In genomic region chr21:38170283-38170682, GRCh38 we compare ENCODE assay signal across 9 cellular contexts.
DNase-seq lines count a peak whose midpoint lies in the region; ATAC-seq and TF ChIP-seq lines count a peak whose summit lies in the region.
"Had no signal": no experiment of that assay in that cellular context is flagged by ENCODE, and none has a peak within 500 bp of the region (broad histone marks: within the 10 kb centered on the region; RNA-seq: fewer than 3 reads in every experiment).

No MANE protein-coding gene starts in this region.

- in situ Hi-C loops in GM13976 (cut with MboI; ENCODE audit: low sequenced_read_pairs, unreplicated experiment), result no loop called here
- in situ Hi-C loops in HAP-1 (cut with MboI; ENCODE audit: low sequenced_read_pairs), result loop anchor here (25.0 kb wide), 1 partner anchor 108 kb away; no protein-coding TSS in a partner anchor

- DNase-seq in AG04449 (ENCODE audit: low read depth, low spot score), result no peak
- DNase-seq in GM13976 (ENCODE audit: low spot score), result no peak
- no peak for DNase-seq in kidney epithelial cell (ENCODE audit: low read depth)
- no peak for DNase-seq in HAP-1 (ENCODE audit: low spot score in 2 of 2)
- no peak for DNase-seq in activated CD4-positive, CD25-positive, alpha-beta regulatory T cell treated with anti-CD3 and anti-CD28 coated beads, Interleukin-2, amount 50 U/mL, for 72 hours
- no peak for DNase-seq in NCI-H2227 (lab: John Stamatoyannopoulos, UW; ENCODE audit: unreplicated experiment)
- DNase-seq in midbrain (lab: John Stamatoyannopoulos, UW), result no peak

- POLR2A ChIA-PET in AG04449 (lab: Yijun Ruan, JAX), result interaction anchor here (1.0 kb wide), 1 partner anchor 182 kb away, joined by 6 read pairs; no protein-coding TSS in a partner anchor

- H3K4me1 ChIP-seq in HAP-1, result no peaks in the 10 kb centered on the region

- H3K27me3 ChIP-seq in kidney epithelial cell (ENCODE audit: control insufficient read depth, insufficient read depth, low read length) (no peaks in the 10 kb centered on the region), HAP-1 (ENCODE audit: low read depth) (no peaks in the 10 kb centered on the region)

- ATAC-seq in SK-N-SH treated with all-trans-retinoic acid at 6 μM for 48 hours, result peak; percentile 21; the same call in 1 of the 3 replicates

- H3K4me3 ChIP-seq in AG04449 (ENCODE audit: low read depth, low read length) (no peak overlapping the region), kidney epithelial cell (ENCODE audit: low read depth, low read length) (no peak overlapping the region), HAP-1 (no peak overlapping the region)
- H3K4me3 ChIP-seq: SK-N-MC had no signal

- CTCF ChIA-PET in AG04449 (lab: Yijun Ruan, JAX), result interaction anchor here (0.7 to 12.8 kb wide), 26 partner anchors 10 to 496 kb away, joined by 3 to 459 read pairs (median 4); no protein-coding TSS in a partner anchor

- H3K9me3 ChIP-seq in HAP-1, result no peaks in the 10 kb centered on the region; the same call in 1 of the 2 replicates

- TF ChIP-seq CTCF in AG04449 (IDR thresholded peaks at IDR 0.05; ENCODE audit: insufficient read depth, low read length, missing control alignments), result peak; percentile 49
- TF ChIP-seq CTCF in GM13976 (IDR thresholded peaks at IDR 0.05; ENCODE audit: borderline replicate concordance, control extremely low read depth, extremely low read depth, insufficient read depth, missing control alignments), result peak; percentile 27
- peak; percentile 82 for TF ChIP-seq CTCF in kidney epithelial cell (IDR thresholded peaks at IDR 0.05; ENCODE audit: insufficient read depth, low read length, poor library complexity, severe bottlenecking)

- H3K36me3 ChIP-seq in kidney epithelial cell (ENCODE audit: control insufficient read depth, insufficient read depth, low read length) (no peaks in the 10 kb centered on the region), HAP-1 (replicated peaks) (no peaks in the 10 kb centered on the region)

TF ChIP-seq in SK-N-SH treated with all-trans-retinoic acid at 6 μM for 48 hours, 23 proteins besides CTCF, POLR2A, EP300 and RAD21:
- TF ChIP-seq ZNF8 (CRISPR knock-in tag; IDR thresholded peaks at IDR 0.05), result no peak
- TF ChIP-seq, protein P1, sequence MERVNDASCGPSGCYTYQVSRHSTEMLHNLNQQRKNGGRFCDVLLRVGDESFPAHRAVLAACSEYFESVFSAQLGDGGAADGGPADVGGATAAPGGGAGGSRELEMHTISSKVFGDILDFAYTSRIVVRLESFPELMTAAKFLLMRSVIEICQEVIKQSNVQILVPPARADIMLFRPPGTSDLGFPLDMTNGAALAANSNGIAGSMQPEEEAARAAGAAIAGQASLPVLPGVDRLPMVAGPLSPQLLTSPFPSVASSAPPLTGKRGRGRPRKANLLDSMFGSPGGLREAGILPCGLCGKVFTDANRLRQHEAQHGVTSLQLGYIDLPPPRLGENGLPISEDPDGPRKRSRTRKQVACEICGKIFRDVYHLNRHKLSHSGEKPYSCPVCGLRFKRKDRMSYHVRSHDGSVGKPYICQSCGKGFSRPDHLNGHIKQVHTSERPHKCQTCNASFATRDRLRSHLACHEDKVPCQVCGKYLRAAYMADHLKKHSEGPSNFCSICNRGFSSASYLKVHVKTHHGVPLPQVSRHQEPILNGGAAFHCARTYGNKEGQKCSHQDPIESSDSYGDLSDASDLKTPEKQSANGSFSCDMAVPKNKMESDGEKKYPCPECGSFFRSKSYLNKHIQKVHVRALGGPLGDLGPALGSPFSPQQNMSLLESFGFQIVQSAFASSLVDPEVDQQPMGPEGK (CRISPR knock-in tag; IDR thresholded peaks at IDR 0.05; ENCODE audit: borderline replicate concordance), result no peak
- TF ChIP-seq RARB (CRISPR knock-in tag; IDR thresholded peaks at IDR 0.05), result no peak
- TF ChIP-seq CSRNP3 (CRISPR knock-in tag; IDR thresholded peaks at IDR 0.05), result no peak
- no peak for TF ChIP-seq ISL1 (CRISPR knock-in tag; IDR thresholded peaks at IDR 0.05)
- no peak for TF ChIP-seq CREB5 (CRISPR knock-in tag; IDR thresholded peaks at IDR 0.05; ENCODE audit: low read depth)
- TF ChIP-seq TOX (CRISPR knock-in tag; IDR thresholded peaks at IDR 0.05; ENCODE audit: borderline replicate concordance), result no peak

Comparison
In these comparisons a context has a peak if more than half of its experiments do, and no peak if none do; other contexts are left out.
1. CTCF ChIP-seq: peak in every context shown above with its lines; median percentile 82 in kidney epithelial cell; 49 in AG04449; 27 in GM13976.